Comparison of ENCODE assay signal across 8 cellular contexts in genomic region chr2:231661422-231662027, GRCh38. TPM values are rescaled to one million over a fixed set of nuclear protein-coding genes. Genes with fewer than 3 reads are reported as not detected.
DNase-seq lines count a peak whose midpoint lies in the region; ATAC-seq and TF ChIP-seq lines count a peak whose summit lies in the region.

No MANE protein-coding gene starts in this region.

- peaks cover 23 to 68% of the 10 kb centered on the region in 2 experiments for H3K4me1 ChIP-seq in HCT116 (ENCODE audit: control insufficient read depth in 1 of 2, insufficient read depth in 2 of 2, low read length in 2 of 2)
- H3K4me1 ChIP-seq in right cardiac atrium (ENCODE audit: control insufficient read depth, insufficient read depth, low read length), result peaks cover 5% of the 10 kb centered on the region
- H3K4me1 ChIP-seq in smooth muscle cell (ENCODE audit: low read depth), result peaks cover 15% of the 10 kb centered on the region

- H3K9ac ChIP-seq in HCT116 (ENCODE audit: low read length), result peak overlapping the region; percentile 69
- H3K9ac ChIP-seq in smooth muscle cell (ENCODE audit: low read depth), result peak overlapping the region; percentile 74

- H3K9me3 Mint-ChIP-seq in activated CD8-positive, alpha-beta T cell treated with anti-CD3 and anti-CD28 coated beads for 36 hours, result peaks cover 4% of the 10 kb centered on the region
- H3K9me3 Mint-ChIP-seq in nephron progenitor cell, result peaks cover 20% of the 10 kb centered on the region

- ATAC-seq in HCT116, result no peak
- no peak for ATAC-seq in activated CD8-positive, alpha-beta T cell treated with anti-CD3 and anti-CD28 coated beads for 36 hours
- ATAC-seq in right cardiac atrium, result no peak
- ATAC-seq in GM21367 (IDR thresholded peaks at IDR 0.05; ENCODE audit: unreplicated experiment), result no peak
- no peak for ATAC-seq in GM18907 (IDR thresholded peaks at IDR 0.05; ENCODE audit: unreplicated experiment)
- ATAC-seq in GM21723 (IDR thresholded peaks at IDR 0.05; ENCODE audit: unreplicated experiment), result no peak

- no peaks in the 10 kb centered on the region for H3K9me2 ChIP-seq in HCT116 (ENCODE audit: insufficient read depth)

- H4K20me1 ChIP-seq in HCT116 (ENCODE audit: insufficient read depth) (no peaks in the 10 kb centered on the region), smooth muscle cell (ENCODE audit: low read depth) (no peaks in the 10 kb centered on the region)

- H3K4me1 Mint-ChIP-seq in activated CD8-positive, alpha-beta T cell treated with anti-CD3 and anti-CD28 coated beads for 36 hours (ENCODE audit: low read depth), result peaks cover 27% of the 10 kb centered on the region
- H3K4me1 Mint-ChIP-seq in nephron progenitor cell, result peaks cover 43% of the 10 kb centered on the region

- TF ChIP-seq CTCF in HCT116 (IDR thresholded peaks at IDR 0.05 in 2 of 3, conservative IDR thresholded peaks at IDR 0.05 in 1 of 3; ENCODE audit: borderline replicate concordance in 1 of 3, insufficient read depth in 1 of 3, low read depth in 2 of 3, low read length in 2 of 3), result no peak
- TF ChIP-seq CTCF in activated CD8-positive, alpha-beta T cell treated with anti-CD3 and anti-CD28 coated beads for 36 hours (IDR thresholded peaks at IDR 0.05), result no peak
- TF ChIP-seq CTCF in smooth muscle cell (IDR thresholded peaks at IDR 0.05; ENCODE audit: borderline replicate concordance, insufficient read depth, poor library complexity, severe bottlenecking), result no peak
- no peak for TF ChIP-seq CTCF in nephron progenitor cell (IDR thresholded peaks at IDR 0.05)

- BruUV-seq in HCT116 (replicated peaks; lab: Mats Ljungman, UMichigan), result no TSS peak

- TF ChIP-seq RAD21 in HCT116 (IDR thresholded peaks at IDR 0.05; ENCODE audit: low read depth), result no peak

- no peak overlapping the region for H2AFZ ChIP-seq in HCT116 (ENCODE audit: low read depth, low read length, poor library complexity, severe bottlenecking)
- H2AFZ ChIP-seq in smooth muscle cell (ENCODE audit: low read depth), result peak overlapping the region; percentile 99

- CTCF ChIA-PET in HCT116 (lab: Charles Lee), result no interaction called here
- CTCF ChIA-PET in activated CD8-positive, alpha-beta T cell treated with anti-CD3 and anti-CD28 coated beads for 36 hours (lab: Charles Lee), result interaction anchor here (1.3 to 9.6 kb wide), 7 partner anchors 11 to 53 kb away, joined by 3 to 83 read pairs (median 6); partner anchors contain the start of gene PTMA

- H3K27me3 ChIP-seq in HCT116 (ENCODE audit: insufficient read depth, low read length) (no peaks in the 10 kb centered on the region), right cardiac atrium (ENCODE audit: control insufficient read depth, insufficient read depth) (no peaks in the 10 kb centered on the region), smooth muscle cell (ENCODE audit: low read depth) (no peaks in the 10 kb centered on the region)

- intact Hi-C loops in HCT116 (cut with micrococcal nuclease) (loop anchor here (1.0 kb wide), 2 partner anchors 19 to 46 kb away; no protein-coding TSS in a partner anchor), right cardiac atrium (cut with DNase I) (loop anchor here in 1 of 4 donors (2.0 kb wide), 1 partner anchor 45 kb away; no protein-coding TSS in a partner anchor)
- intact Hi-C loops in activated CD8-positive, alpha-beta T cell treated with anti-CD3 and anti-CD28 coated beads for 36 hours (cut with micrococcal nuclease), result no loop called here

- POLR2A ChIA-PET in HCT116 (lab: Charles Lee), result interaction anchor here (1.1 to 1.9 kb wide), 4 partner anchors 12 to 46 kb away, joined by 3 to 10 read pairs (median 4); no protein-coding TSS in a partner anchor
- POLR2A ChIA-PET in activated CD8-positive, alpha-beta T cell treated with anti-CD3 and anti-CD28 coated beads for 36 hours (lab: Charles Lee), result interaction anchor here (1.1 to 6.6 kb wide), 5 partner anchors 13 to 48 kb away, joined by 3 to 46 read pairs (median 6); partner anchors contain the start of gene PTMA

- H3K27ac ChIP-seq in HCT116 (ENCODE audit: low read depth, low read length) (peak overlapping the region; percentile 99), right cardiac atrium (ENCODE audit: low read length) (peak overlapping the region; percentile 77), smooth muscle cell (ENCODE audit: low read depth) (peak overlapping the region; percentile 69)

- H3K79me2 ChIP-seq in HCT116 (ENCODE audit: insufficient read depth, low read length), result no peaks in the 10 kb centered on the region
- no peaks in the 10 kb centered on the region for H3K79me2 ChIP-seq in smooth muscle cell (ENCODE audit: low read depth)

- H3K9me3 ChIP-seq in HCT116 (ENCODE audit: control insufficient read depth in 1 of 2, insufficient read depth in 1 of 2, low read depth in 1 of 2, low read length in 2 of 2) (no peaks in the 10 kb centered on the region), right cardiac atrium (ENCODE audit: control insufficient read depth, low read length) (no peaks in the 10 kb centered on the region), smooth muscle cell (replicated peaks; ENCODE audit: low read depth) (no peaks in the 10 kb centered on the region)

- H3F3A ChIP-seq in smooth muscle cell (ENCODE audit: low read depth), result peaks cover 25% of the 10 kb centered on the region

- no peaks in the 10 kb centered on the region for H3K27me3 Mint-ChIP-seq in activated CD8-positive, alpha-beta T cell treated with anti-CD3 and anti-CD28 coated beads for 36 hours
- peaks cover 24% of the 10 kb centered on the region for H3K27me3 Mint-ChIP-seq in nephron progenitor cell (ENCODE audit: low read depth, poor library complexity)

- H3K4me3 ChIP-seq in HCT116 (replicated peaks in 1 of 2; ENCODE audit: low read depth in 1 of 2, low read length in 2 of 2), result peak overlapping the region; percentile 19 to 62
- peak overlapping the region; percentile 26 for H3K4me3 ChIP-seq in right cardiac atrium (ENCODE audit: low read length)
- H3K4me3 ChIP-seq in smooth muscle cell, result peak overlapping the region; percentile 52

- H3K36me3 Mint-ChIP-seq in activated CD8-positive, alpha-beta T cell treated with anti-CD3 and anti-CD28 coated beads for 36 hours (ENCODE audit: low read depth), result peaks cover 5% of the 10 kb centered on the region
- H3K36me3 Mint-ChIP-seq in nephron progenitor cell (ENCODE audit: low read depth), result peaks cover 5% of the 10 kb centered on the region

- H3K36me3 ChIP-seq in HCT116 (ENCODE audit: control insufficient read depth in 1 of 2, insufficient read depth in 2 of 2, low read length in 2 of 2) (no peaks in the 10 kb centered on the region), smooth muscle cell (ENCODE audit: low read depth) (no peaks in the 10 kb centered on the region)

- peak overlapping the region; percentile 86 for H3K4me2 ChIP-seq in HCT116 (ENCODE audit: low read length)
- H3K4me2 ChIP-seq in smooth muscle cell, result peak overlapping the region; percentile 87

- peak overlapping the region; percentile 95 for H3K27ac Mint-ChIP-seq in activated CD8-positive, alpha-beta T cell treated with anti-CD3 and anti-CD28 coated beads for 36 hours
- no peak overlapping the region for H3K27ac Mint-ChIP-seq in nephron progenitor cell

- WGBS in right cardiac atrium, result 65% methylated on average over 28 of the region's 28 CpGs
- WGBS in smooth muscle cell (ENCODE audit: low lambda C conversion rate), result 66% methylated on average over 28 of the region's 28 CpGs

- RAD21 ChIA-PET in HCT116 (lab: Charles Lee; ENCODE audit: low non-redundant PET in 1 of 2, low total read pairs in 2 of 2, uncharacterized antibody in 2 of 2, unreplicated experiment in 2 of 2), result no interaction called here

- TF ChIP-seq POLR2A in HCT116 (IDR thresholded peaks at IDR 0.05; ENCODE audit: borderline replicate concordance, extremely low read depth, insufficient read depth, insufficient read length), result no peak

- H3K4me3 Mint-ChIP-seq in activated CD8-positive, alpha-beta T cell treated with anti-CD3 and anti-CD28 coated beads for 36 hours, result peak overlapping the region; percentile 70
- no peak overlapping the region for H3K4me3 Mint-ChIP-seq in nephron progenitor cell

- no peak for DNase-seq in HCT116 (ENCODE audit: low read depth, low spot score)
- DNase-seq in activated CD8-positive, alpha-beta T cell treated with anti-CD3 and anti-CD28 coated beads for 36 hours, result no peak
- peak in 1 of 3 donors; percentile 41 for DNase-seq in right cardiac atrium
- DNase-seq in smooth muscle cell (lab: John Stamatoyannopoulos, UW; ENCODE audit: unreplicated experiment), result no peak
- DNase-seq in nephron progenitor cell, result no peak

TF ChIP-seq in HCT116, 20 proteins besides CTCF, POLR2A, EP300 and RAD21 (continues in another document):
- TF ChIP-seq REST (IDR thresholded peaks at IDR 0.05; ENCODE audit: low read depth) (no peak), ZNF274 (IDR thresholded peaks at IDR 0.05; ENCODE audit: low read depth, low read length) (no peak), CEBPB (IDR thresholded peaks at IDR 0.05; ENCODE audit: low read depth) (no peak), EZH2phosphoT487 (IDR thresholded peaks at IDR 0.05; ENCODE audit: borderline replicate concordance) (no peak)

RNA-seq across cellular contexts. Expression of gene PTMA, which starts 46.8 kb away (rescaled TPM):
- 2,752 TPM for total RNA-seq in HCT116 (2021; ENCODE audit: unreplicated experiment)
- polyA plus RNA-seq in HCT116 (2012), result 2,841 and 3,306 TPM in 2 replicates
- total RNA-seq in activated CD8-positive, alpha-beta T cell treated with anti-CD3 and anti-CD28 coated beads for 36 hours, result 1,000 to 10,000 TPM; 2,463 to 2,468 TPM
- 100 to 1,000 TPM; 231 to 324 (median 314) TPM for total RNA-seq in right cardiac atrium
- polyA plus RNA-seq in right cardiac atrium, result 480 TPM
- total RNA-seq in smooth muscle cell, result 576 and 655 TPM in 2 replicates
- polyA plus RNA-seq in smooth muscle cell, result 615 and 653 TPM in 2 replicates
